In the genomic region with DNA sequence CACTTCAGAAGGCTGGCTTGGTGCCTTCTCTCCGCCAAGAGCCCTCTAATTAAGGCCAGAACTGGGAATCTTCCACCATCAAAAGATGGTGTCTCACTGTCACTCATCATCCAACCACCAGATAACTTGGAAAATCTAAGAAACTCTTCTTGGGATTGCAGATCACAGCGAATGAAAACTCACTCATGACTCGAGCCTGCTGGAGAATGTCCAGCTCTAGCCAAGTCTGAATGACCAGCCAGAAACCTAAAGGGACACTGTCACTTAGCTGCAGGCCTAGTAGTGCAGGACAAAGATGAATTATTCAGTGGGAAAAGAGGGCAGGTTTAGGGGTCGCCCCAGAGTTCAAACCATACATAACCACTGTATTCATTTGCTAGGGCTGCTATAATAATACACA, we compare ENCODE assay signal across 15 cellular contexts.
DNase-seq lines count a peak whose midpoint lies in the region; ATAC-seq and TF ChIP-seq lines count a peak whose summit lies in the region.
"Had no signal": no experiment of that assay in that cellular context is flagged by ENCODE, and none has a peak within 500 bp of the region (broad histone marks: within the 10 kb centered on the region; RNA-seq: fewer than 3 reads in every experiment).

No MANE protein-coding gene starts in this region.

- intact Hi-C loops in activated naive CD4-positive, alpha-beta T cell treated with anti-CD3 and anti-CD28 coated beads for 36 hours (cut with micrococcal nuclease), result loop anchor here (5.0 kb wide), 2 partner anchors 91 to 104 kb away; no protein-coding TSS in a partner anchor

- ATAC-seq in T-cell (replicated peaks in 1 of 4), result no peak
- ATAC-seq in effector memory CD8-positive, alpha-beta T cell (replicated peaks), result no peak
- no peak for ATAC-seq in stimulated activated memory B cell treated with anti-CD40 and anti-IgM and Interleukin-4, amounts not matched to agents 10 μg/mL and 1 μg/mL and 100 μg/mL, for 72 hours
- no peak for ATAC-seq in HG02623 (IDR thresholded peaks at IDR 0.05; ENCODE audit: unreplicated experiment)
- ATAC-seq: Panc1; stimulated activated naive CD8-positive, alpha-beta T cell treated with anti-CD3 and anti-CD28 coated beads, Interleukin-15, Interleukin-2, amounts not matched to agents 100 U/mL and 50 U/mL, for 24 hours had no signal

- TF ChIP-seq CTCF in progenitor cell of endocrine pancreas (IDR thresholded peaks at IDR 0.05; ENCODE audit: unreplicated experiment), result no peak

- peaks cover 95% of the 10 kb centered on the region for H3K4me1 Mint-ChIP-seq in activated naive CD4-positive, alpha-beta T cell treated with anti-CD3 and anti-CD28 coated beads for 36 hours (ENCODE audit: low read depth)
- peaks cover 98 to 100% (median 100%) of the 10 kb centered on the region in 3 donors for H3K4me1 Mint-ChIP-seq in T-cell
- peaks cover 76 to 91% of the 10 kb centered on the region in 2 donors for H3K4me1 Mint-ChIP-seq in effector memory CD8-positive, alpha-beta T cell (ENCODE audit: low read depth in 2 of 2)
- peaks cover 81% of the 10 kb centered on the region for H3K4me1 Mint-ChIP-seq in stimulated activated memory B cell treated with anti-CD40 and anti-IgM and Interleukin-4, amounts not matched to agents 10 μg/mL and 1 μg/mL and 100 μg/mL, for 72 hours
- H3K4me1 Mint-ChIP-seq in progenitor cell of endocrine pancreas (ENCODE audit: low read depth), result peaks cover 9% of the 10 kb centered on the region

- DNase-seq in activated naive CD4-positive, alpha-beta T cell treated with anti-CD3 and anti-CD28 coated beads for 36 hours, result no peak
- no peak for DNase-seq in activated naive CD4-positive, alpha-beta T cell treated with Interleukin-2 at 50 U/mL for 16 hours
- no peak for DNase-seq in T-cell
- DNase-seq in effector memory CD8-positive, alpha-beta T cell, result no peak
- DNase-seq in progenitor cell of endocrine pancreas (ENCODE audit: low spot score, unreplicated experiment), result no peak
- DNase-seq in ureter (ENCODE audit: low spot score), result no peak
- DNase-seq: mammary epithelial cell; NCI-H2171; NCI-H774; retina; stimulated activated naive CD8-positive, alpha-beta T cell treated with anti-CD3 and anti-CD28 coated beads, Interleukin-15, Interleukin-2, amounts not matched to agents 100 U/mL and 50 U/mL, for 24 hours; WERI-Rb-1 had no signal

- H3K27me3 Mint-ChIP-seq in activated naive CD4-positive, alpha-beta T cell treated with anti-CD3 and anti-CD28 coated beads for 36 hours (ENCODE audit: low read depth), result no peaks in the 10 kb centered on the region
- no peaks in the 10 kb centered on the region for H3K27me3 Mint-ChIP-seq in T-cell
- H3K27me3 Mint-ChIP-seq in effector memory CD8-positive, alpha-beta T cell, result no peaks in the 10 kb centered on the region
- no peaks in the 10 kb centered on the region for H3K27me3 Mint-ChIP-seq in stimulated activated memory B cell treated with anti-CD40 and anti-IgM and Interleukin-4, amounts not matched to agents 10 μg/mL and 1 μg/mL and 100 μg/mL, for 72 hours
- H3K27me3 Mint-ChIP-seq in progenitor cell of endocrine pancreas, result no peaks in the 10 kb centered on the region

- CTCF ChIA-PET in activated naive CD4-positive, alpha-beta T cell treated with anti-CD3 and anti-CD28 coated beads for 36 hours (lab: Charles Lee), result interaction anchor here (0.6 to 0.7 kb wide), 2 partner anchors 185 to 294 kb away, joined by 3 read pairs; no protein-coding TSS in a partner anchor
- CTCF ChIA-PET in T-cell (lab: Charles Lee), result interaction anchor here in 1 of 2 donors (1.0 kb wide), 1 partner anchor 54 kb away, joined by 3 read pairs; no protein-coding TSS in a partner anchor

- POLR2A ChIA-PET in T-cell (lab: Charles Lee), result no interaction called here

- no peaks in the 10 kb centered on the region for H3K36me3 Mint-ChIP-seq in activated naive CD4-positive, alpha-beta T cell treated with anti-CD3 and anti-CD28 coated beads for 36 hours (ENCODE audit: low read depth)
- H3K36me3 Mint-ChIP-seq in T-cell (no peaks in the 10 kb centered on the region), progenitor cell of endocrine pancreas (ENCODE audit: insufficient read depth) (no peaks in the 10 kb centered on the region)
- H3K36me3 Mint-ChIP-seq in effector memory CD8-positive, alpha-beta T cell (ENCODE audit: insufficient read depth), result peaks cover 3% of the 10 kb centered on the region
- peaks cover 12% of the 10 kb centered on the region for H3K36me3 Mint-ChIP-seq in stimulated activated memory B cell treated with anti-CD40 and anti-IgM and Interleukin-4, amounts not matched to agents 10 μg/mL and 1 μg/mL and 100 μg/mL, for 72 hours

- H3K27ac Mint-ChIP-seq in activated naive CD4-positive, alpha-beta T cell treated with anti-CD3 and anti-CD28 coated beads for 36 hours, result peak overlapping the region; percentile 78
- H3K27ac Mint-ChIP-seq in T-cell, result peak overlapping the region; percentile 98 to 100
- peak overlapping the region; percentile 97 to 99 for H3K27ac Mint-ChIP-seq in effector memory CD8-positive, alpha-beta T cell
- H3K27ac Mint-ChIP-seq in stimulated activated memory B cell treated with anti-CD40 and anti-IgM and Interleukin-4, amounts not matched to agents 10 μg/mL and 1 μg/mL and 100 μg/mL, for 72 hours, result peak overlapping the region; percentile 81
- H3K27ac Mint-ChIP-seq in progenitor cell of endocrine pancreas, result no peak overlapping the region

- H3K9me3 Mint-ChIP-seq in activated naive CD4-positive, alpha-beta T cell treated with anti-CD3 and anti-CD28 coated beads for 36 hours, result no peaks in the 10 kb centered on the region
- peaks cover 0 to 3% (median 0%) of the 10 kb centered on the region in 3 donors for H3K9me3 Mint-ChIP-seq in T-cell
- H3K9me3 Mint-ChIP-seq in effector memory CD8-positive, alpha-beta T cell, result peaks cover 0 to 2% of the 10 kb centered on the region in 2 donors
- H3K9me3 Mint-ChIP-seq in stimulated activated memory B cell treated with anti-CD40 and anti-IgM and Interleukin-4, amounts not matched to agents 10 μg/mL and 1 μg/mL and 100 μg/mL, for 72 hours, result peaks cover 2% of the 10 kb centered on the region
- no peaks in the 10 kb centered on the region for H3K9me3 Mint-ChIP-seq in progenitor cell of endocrine pancreas (ENCODE audit: low read depth)

- no peak overlapping the region for H3K4me3 Mint-ChIP-seq in activated naive CD4-positive, alpha-beta T cell treated with anti-CD3 and anti-CD28 coated beads for 36 hours
- H3K4me3 Mint-ChIP-seq in T-cell (peak overlapping the region in 1 of 3 donors; percentile 88), progenitor cell of endocrine pancreas (ENCODE audit: low read depth) (no peak overlapping the region)
- H3K4me3 Mint-ChIP-seq in effector memory CD8-positive, alpha-beta T cell, result peak overlapping the region in 1 of 2 donors; percentile 35
- no peak overlapping the region for H3K4me3 Mint-ChIP-seq in stimulated activated memory B cell treated with anti-CD40 and anti-IgM and Interleukin-4, amounts not matched to agents 10 μg/mL and 1 μg/mL and 100 μg/mL, for 72 hours
